Comparison of ENCODE assay signal across 24 cellular contexts in genomic region chr14:62123959-62124358, GRCh38.
DNase-seq lines count a peak whose midpoint lies in the region; ATAC-seq, FAIRE-seq and TF ChIP-seq lines count a peak whose summit lies in the region.
"Had no signal": no experiment of that assay in that cellular context is flagged by ENCODE, and none has a peak within 500 bp of the region (broad histone marks: within the 10 kb centered on the region; RNA-seq: fewer than 3 reads in every experiment).

No MANE protein-coding gene starts in this region.

- peaks cover 7% of the 10 kb centered on the region for H3K4me1 Mint-ChIP-seq in progenitor cell of endocrine pancreas (ENCODE audit: low read depth)
- no peaks in the 10 kb centered on the region for H3K4me1 Mint-ChIP-seq in activated T-helper 2 cell treated with anti-CD3 and anti-CD28 coated beads, Interferon-gamma antibody, Interleukin-2, Interleukin-4, amounts not matched to agents 10 μg/mL and 5 μg/mL and 100 μg/mL, durations not matched to agents 14 hours and 24 hours and 36 hours (ENCODE audit: low read depth)
- H3K4me1 Mint-ChIP-seq: activated naive CD4-positive, alpha-beta T cell treated with anti-CD3 and anti-CD28 coated beads, Interleukin-2, amount 10 ng/mL, durations not matched to agents 7 days and 5 days; nephron; stimulated activated naive CD8-positive, alpha-beta T cell treated with anti-CD3 and anti-CD28 coated beads, Interleukin-15, amount 100 ng/mL, for 72 hours had no signal

- no peak for TF ChIP-seq CTCF in D721Med (IDR thresholded peaks at IDR 0.05; ENCODE audit: insufficient read depth, missing control alignments)
- no peak for TF ChIP-seq CTCF in progenitor cell of endocrine pancreas (IDR thresholded peaks at IDR 0.05; ENCODE audit: unreplicated experiment)

- DNase-seq in D721Med (ENCODE audit: insufficient read length, low spot score), result no peak
- DNase-seq in central memory CD4-positive, alpha-beta T cell, result no peak
- DNase-seq in NCI-H146 treated with DMSO at 0.1 percent for 48 hours (lab: John Stamatoyannopoulos, UW; ENCODE audit: unreplicated experiment), result no peak
- no peak for DNase-seq in progenitor cell of endocrine pancreas (ENCODE audit: low spot score, unreplicated experiment)
- no peak for DNase-seq in activated T-helper 2 cell treated with anti-CD3 and anti-CD28 coated beads, Interferon-gamma antibody, Interleukin-2, Interleukin-4, amounts not matched to agents 10 μg/mL and 5 μg/mL and 100 μg/mL, durations not matched to agents 14 hours and 24 hours and 36 hours (ENCODE audit: low spot score)
- DNase-seq: activated CD4-positive, alpha-beta memory T cell treated with anti-CD3 and anti-CD28 coated beads for 36 hours; activated naive CD4-positive, alpha-beta T cell treated with anti-CD3 and anti-CD28 coated beads, Interleukin-2, amount 10 ng/mL, durations not matched to agents 7 days and 5 days; effector CD4-positive, alpha-beta T cell; H9; left cardiac atrium; MG63; NCI-H1694 treated with DMSO at 0.1 percent for 48 hours; NCI-H226; PC-9; posterior cingulate gyrus; stimulated activated CD4-positive, alpha-beta T cell treated with anti-CD3 and anti-CD28 coated beads, Interleukin-2, amount 100 ng/mL, for 24 hours; stimulated activated naive CD8-positive, alpha-beta T cell treated with anti-CD3 and anti-CD28 coated beads, Interleukin-15, amount 100 ng/mL, for 72 hours had no signal

- intact Hi-C loops in activated T-helper 2 cell treated with anti-CD3 and anti-CD28 coated beads, Interferon-gamma antibody, Interleukin-2, Interleukin-4, amounts not matched to agents 10 μg/mL and 5 μg/mL and 100 μg/mL, durations not matched to agents 14 hours and 24 hours and 36 hours (cut with micrococcal nuclease), result loop anchor here (10.0 kb wide), 2 partner anchors 199 to 259 kb away; no protein-coding TSS in a partner anchor

- H3K36me3 Mint-ChIP-seq in progenitor cell of endocrine pancreas (ENCODE audit: insufficient read depth), result no peaks in the 10 kb centered on the region
- no peaks in the 10 kb centered on the region for H3K36me3 Mint-ChIP-seq in activated T-helper 2 cell treated with anti-CD3 and anti-CD28 coated beads, Interferon-gamma antibody, Interleukin-2, Interleukin-4, amounts not matched to agents 10 μg/mL and 5 μg/mL and 100 μg/mL, durations not matched to agents 14 hours and 24 hours and 36 hours (ENCODE audit: low read depth)
- H3K36me3 Mint-ChIP-seq: activated CD4-positive, alpha-beta memory T cell treated with anti-CD3 and anti-CD28 coated beads for 36 hours; activated naive CD4-positive, alpha-beta T cell treated with anti-CD3 and anti-CD28 coated beads, Interleukin-2, amount 10 ng/mL, durations not matched to agents 7 days and 5 days; type B pancreatic cell had no signal

- peak; percentile 44 for FAIRE-seq in D721Med (lab: Jason Lieb, UNC)

- ATAC-seq in GM19463 (IDR thresholded peaks at IDR 0.05; ENCODE audit: unreplicated experiment) (peak; percentile 45), HG02678 (IDR thresholded peaks at IDR 0.05; ENCODE audit: unreplicated experiment) (peak; percentile 61), HG03439 (IDR thresholded peaks at IDR 0.05; ENCODE audit: unreplicated experiment) (peak; percentile 82)
- ATAC-seq: gastroesophageal sphincter; left cardiac atrium; stimulated activated naive CD8-positive, alpha-beta T cell treated with anti-CD3 and anti-CD28 coated beads, Interleukin-15, amount 100 ng/mL, for 72 hours had no signal

- H3K27ac Mint-ChIP-seq in progenitor cell of endocrine pancreas, result no peak overlapping the region
- no peak overlapping the region for H3K27ac Mint-ChIP-seq in activated T-helper 2 cell treated with anti-CD3 and anti-CD28 coated beads, Interferon-gamma antibody, Interleukin-2, Interleukin-4, amounts not matched to agents 10 μg/mL and 5 μg/mL and 100 μg/mL, durations not matched to agents 14 hours and 24 hours and 36 hours
- H3K27ac Mint-ChIP-seq: activated CD4-positive, alpha-beta memory T cell treated with anti-CD3 and anti-CD28 coated beads for 36 hours; activated naive CD4-positive, alpha-beta T cell treated with anti-CD3 and anti-CD28 coated beads, Interleukin-2, amount 10 ng/mL, durations not matched to agents 7 days and 5 days; H9; nephron; stimulated activated naive CD8-positive, alpha-beta T cell treated with anti-CD3 and anti-CD28 coated beads, Interleukin-15, amount 100 ng/mL, for 72 hours; T-helper 1 cell treated with Interleukin-12 subunit alpha and Interleukin-12 subunit beta and Interleukin-4 antibody, amounts not matched to agents 30 μg/mL and 1 μg/mL, for 36 hours; type B pancreatic cell had no signal

- no peaks in the 10 kb centered on the region for H3K9me3 Mint-ChIP-seq in progenitor cell of endocrine pancreas (ENCODE audit: low read depth)
- no peaks in the 10 kb centered on the region for H3K9me3 Mint-ChIP-seq in activated T-helper 2 cell treated with anti-CD3 and anti-CD28 coated beads, Interferon-gamma antibody, Interleukin-2, Interleukin-4, amounts not matched to agents 10 μg/mL and 5 μg/mL and 100 μg/mL, durations not matched to agents 14 hours and 24 hours and 36 hours
- H3K9me3 Mint-ChIP-seq: activated CD4-positive, alpha-beta memory T cell treated with anti-CD3 and anti-CD28 coated beads for 36 hours; activated naive CD4-positive, alpha-beta T cell treated with anti-CD3 and anti-CD28 coated beads, Interleukin-2, amount 10 ng/mL, durations not matched to agents 7 days and 5 days; H9; nephron; stimulated activated naive CD8-positive, alpha-beta T cell treated with anti-CD3 and anti-CD28 coated beads, Interleukin-15, amount 100 ng/mL, for 72 hours; T-helper 1 cell treated with Interleukin-12 subunit alpha and Interleukin-12 subunit beta and Interleukin-4 antibody, amounts not matched to agents 30 μg/mL and 1 μg/mL, for 36 hours; type B pancreatic cell had no signal

- peaks cover 39% of the 10 kb centered on the region for H3K27me3 Mint-ChIP-seq in progenitor cell of endocrine pancreas
- peaks cover 66% of the 10 kb centered on the region for H3K27me3 Mint-ChIP-seq in activated T-helper 2 cell treated with anti-CD3 and anti-CD28 coated beads, Interferon-gamma antibody, Interleukin-2, Interleukin-4, amounts not matched to agents 10 μg/mL and 5 μg/mL and 100 μg/mL, durations not matched to agents 14 hours and 24 hours and 36 hours (ENCODE audit: low read depth)

- no peak overlapping the region for H3K4me3 Mint-ChIP-seq in progenitor cell of endocrine pancreas (ENCODE audit: low read depth)
- no peak overlapping the region for H3K4me3 Mint-ChIP-seq in activated T-helper 2 cell treated with anti-CD3 and anti-CD28 coated beads, Interferon-gamma antibody, Interleukin-2, Interleukin-4, amounts not matched to agents 10 μg/mL and 5 μg/mL and 100 μg/mL, durations not matched to agents 14 hours and 24 hours and 36 hours (ENCODE audit: low read depth)
- H3K4me3 Mint-ChIP-seq: activated CD4-positive, alpha-beta memory T cell treated with anti-CD3 and anti-CD28 coated beads for 36 hours; activated naive CD4-positive, alpha-beta T cell treated with anti-CD3 and anti-CD28 coated beads, Interleukin-2, amount 10 ng/mL, durations not matched to agents 7 days and 5 days; H9; nephron; stimulated activated naive CD8-positive, alpha-beta T cell treated with anti-CD3 and anti-CD28 coated beads, Interleukin-15, amount 100 ng/mL, for 72 hours; T-helper 1 cell treated with Interleukin-12 subunit alpha and Interleukin-12 subunit beta and Interleukin-4 antibody, amounts not matched to agents 30 μg/mL and 1 μg/mL, for 36 hours; type B pancreatic cell had no signal
